Comparison of ENCODE assay signal across 12 cellular contexts in the genomic region with DNA sequence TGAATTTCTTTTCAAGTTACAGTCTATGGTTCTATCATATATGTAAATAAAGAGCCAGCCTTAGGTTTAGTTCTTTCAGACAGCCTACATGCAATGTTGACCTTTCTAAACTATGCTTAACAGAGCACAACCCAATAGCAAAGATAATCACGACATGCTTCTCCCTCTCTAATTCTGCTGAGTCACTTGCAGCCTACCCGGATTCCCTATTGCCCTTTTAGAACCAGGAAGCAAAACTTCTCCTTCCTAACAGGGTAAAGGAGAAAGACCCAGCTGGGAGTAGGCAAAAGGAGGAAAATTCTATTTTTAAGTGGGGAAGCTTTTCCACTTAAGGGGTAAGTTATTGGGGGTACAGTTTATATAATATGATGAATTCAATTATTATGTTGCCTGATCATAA.
A peak's percentile ranks its signal among the peaks of the same experiment; 100 is the strongest.
DNase-seq lines count a peak whose midpoint lies in the region; ATAC-seq and TF ChIP-seq lines count a peak whose summit lies in the region.
"Had no signal": no experiment of that assay in that cellular context is flagged by ENCODE, and none has a peak within 500 bp of the region (broad histone marks: within the 10 kb centered on the region; RNA-seq: fewer than 3 reads in every experiment).

No MANE protein-coding gene starts in this region.

- no peak overlapping the region for H3K9ac ChIP-seq in SK-N-SH

- POLR2A ChIA-PET in SK-N-SH (lab: Yijun Ruan, JAX) = no interaction called here

- TF ChIP-seq CTCF in SK-N-SH (IDR thresholded peaks at IDR 0.05) = no peak
- no peak for TF ChIP-seq CTCF in thyroid gland (IDR thresholded peaks at IDR 0.05)

- H3K4me3 ChIP-seq in SK-N-SH (ENCODE audit: low read depth in 2 of 2, low read length in 1 of 2) = no peak overlapping the region
- no peak overlapping the region for H3K4me3 ChIP-seq in thyroid gland (replicated peaks in 1 of 3)
- H3K4me3 ChIP-seq: gastrocnemius medialis had no signal

- DNase-seq in SK-N-SH (no peak), SK-MEL-5 (ENCODE audit: low read depth, low spot score) (peak; percentile 29), hepatic stellate cell (ENCODE audit: low spot score) (peak; percentile 50), thyroid gland (peak; percentile 8 to 14), SK-N-DZ (ENCODE audit: low spot score) (no peak), NOMO-1 (lab: John Stamatoyannopoulos, UW; ENCODE audit: unreplicated experiment in 2 of 2) (no peak), NCI-H2227 (lab: John Stamatoyannopoulos, UW; ENCODE audit: unreplicated experiment) (no peak)
- DNase-seq: activated B cell treated with CpG ODN at 0.5 μM for 24 hours; gastrocnemius medialis; stimulated activated CD4-positive, alpha-beta T cell treated with anti-CD3 and anti-CD28 coated beads, Interleukin-2, amount 100 ng/mL, for 24 hours had no signal

- H3K79me2 ChIP-seq in SK-N-SH (ENCODE audit: insufficient read depth) = no peaks in the 10 kb centered on the region

- H3K27ac ChIP-seq in SK-N-SH (ENCODE audit: low read depth in 2 of 2, low read length in 1 of 2) (no peak overlapping the region), thyroid gland (no peak overlapping the region)
- H3K27ac ChIP-seq: gastrocnemius medialis had no signal

- CTCF ChIA-PET in SK-N-SH (lab: Yijun Ruan, JAX) = interaction anchor here (1.0 kb wide), 1 partner anchor 22 kb away, joined by 3 read pairs; no protein-coding TSS in a partner anchor

- no peak for TF ChIP-seq RAD21 in SK-N-SH (IDR thresholded peaks at IDR 0.05; ENCODE audit: low read length)

- in situ Hi-C loops in SK-MEL-5 (cut with HindIII; ENCODE audit: low pct_unique_long_range_greater_than_20kb, low sequenced_read_pairs) = no loop called here

- no peak for ATAC-seq in SK-N-SH treated with all-trans-retinoic acid at 6 μM for 48 hours
- ATAC-seq: activated naive CD4-positive, alpha-beta T cell treated with anti-CD3 and anti-CD28 coated beads, Interleukin-2, amount 50 U/mL, for 72 hours; gastrocnemius medialis had no signal

- no peaks in the 10 kb centered on the region for H3K9me2 ChIP-seq in SK-N-SH

- H3F3A ChIP-seq in SK-N-SH (replicated peaks; ENCODE audit: insufficient read depth) = no peaks in the 10 kb centered on the region

- H4K20me1 ChIP-seq in SK-N-SH (ENCODE audit: insufficient read depth) = no peaks in the 10 kb centered on the region

- H3K36me3 ChIP-seq in SK-N-SH (replicated peaks in 1 of 2; ENCODE audit: control insufficient read depth in 1 of 2, insufficient read depth in 2 of 2, low read length in 1 of 2) (no peaks in the 10 kb centered on the region), thyroid gland (no peaks in the 10 kb centered on the region)
- H3K36me3 ChIP-seq: gastrocnemius medialis had no signal

- peak overlapping the region; percentile 75 for H2AFZ ChIP-seq in SK-N-SH (ENCODE audit: low read depth)

- TF ChIP-seq EP300 in SK-N-SH (IDR thresholded peaks at IDR 0.05; ENCODE audit: borderline replicate concordance in 1 of 2, low read depth in 1 of 2, low read length in 1 of 2) = no peak

- H3K4me1 ChIP-seq in SK-N-SH (ENCODE audit: control insufficient read depth in 1 of 2, insufficient read depth in 2 of 2, low read depth in 1 of 2, low read length in 1 of 2) (peaks cover 0 to 9% of the 10 kb centered on the region in 2 experiments; a peak in 1 of 4 replicates), thyroid gland (peaks cover 0 to 3% of the 10 kb centered on the region in 2 donors)
- H3K4me1 ChIP-seq: gastrocnemius medialis had no signal

- WGBS in SK-N-SH (ENCODE audit: low lambda C conversion rate) = 33% methylated on average over 2 of the region's 2 CpGs
- WGBS in thyroid gland, 2 donors = 11 to 16% methylated on average over 2 of the region's 2 CpGs

- TF ChIP-seq POLR2A in thyroid gland (IDR thresholded peaks at IDR 0.05) = no peak

- intact Hi-C loops in thyroid gland (cut with DNase I) = no loop called here

- no peaks in the 10 kb centered on the region for H3K27me3 ChIP-seq in SK-N-SH (ENCODE audit: insufficient read depth)
- H3K27me3 ChIP-seq in thyroid gland = no peaks in the 10 kb centered on the region
- H3K27me3 ChIP-seq: gastrocnemius medialis had no signal

- no peaks in the 10 kb centered on the region for H3K9me3 ChIP-seq in SK-N-SH
- H3K9me3 ChIP-seq in thyroid gland = no peaks in the 10 kb centered on the region
- H3K9me3 ChIP-seq: gastrocnemius medialis had no signal

- no peak overlapping the region for H3K4me2 ChIP-seq in SK-N-SH

TF ChIP-seq in SK-N-SH, 30 proteins besides CTCF, POLR2A, EP300 and RAD21:
- TF ChIP-seq, protein P1, sequence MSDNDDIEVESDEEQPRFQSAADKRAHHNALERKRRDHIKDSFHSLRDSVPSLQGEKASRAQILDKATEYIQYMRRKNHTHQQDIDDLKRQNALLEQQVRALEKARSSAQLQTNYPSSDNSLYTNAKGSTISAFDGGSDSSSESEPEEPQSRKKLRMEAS (IDR thresholded peaks at IDR 0.05; ENCODE audit: low read depth) = no peak
- no peak for TF ChIP-seq FOSL2 (IDR thresholded peaks at IDR 0.05; ENCODE audit: borderline replicate concordance, low read depth)
- 0 out of 2 replicates have a peak, but pooled peaks have one; percentile 13 for TF ChIP-seq GABPA (IDR thresholded peaks at IDR 0.05; ENCODE audit: low read depth)
- no peak for TF ChIP-seq RFX5 (IDR thresholded peaks at IDR 0.05; ENCODE audit: low read length)
TF ChIP-seq in SK-N-SH: peak in this region for 1.

TF ChIP-seq in SK-N-SH treated with all-trans-retinoic acid at 6 μM for 48 hours, 23 proteins besides CTCF, POLR2A, EP300 and RAD21:
- TF ChIP-seq ZNF565 (CRISPR knock-in tag; conservative IDR thresholded peaks at IDR 0.05; ENCODE audit: low read depth) (no peak), ZFP30 (CRISPR knock-in tag; IDR thresholded peaks at IDR 0.05) (no peak), CREB5 (CRISPR knock-in tag; IDR thresholded peaks at IDR 0.05; ENCODE audit: low read depth) (no peak), TCF4 (CRISPR knock-in tag; IDR thresholded peaks at IDR 0.05; ENCODE audit: borderline replicate concordance) (no peak), ZFP3 (CRISPR knock-in tag; IDR thresholded peaks at IDR 0.05) (no peak), ZNF70 (CRISPR knock-in tag; IDR thresholded peaks at IDR 0.05) (no peak), RARB (CRISPR knock-in tag; IDR thresholded peaks at IDR 0.05) (no peak), GLIS3 (CRISPR knock-in tag; IDR thresholded peaks at IDR 0.05) (no peak), BACH2 (CRISPR knock-in tag; IDR thresholded peaks at IDR 0.05; ENCODE audit: borderline replicate concordance) (no peak), ARNTL (CRISPR knock-in tag; IDR thresholded peaks at IDR 0.05; ENCODE audit: borderline replicate concordance, low read depth) (no peak), ZC3H10 (CRISPR knock-in tag; IDR thresholded peaks at IDR 0.05) (no peak), ZNF8 (CRISPR knock-in tag; IDR thresholded peaks at IDR 0.05) (no peak), ISL1 (CRISPR knock-in tag; IDR thresholded peaks at IDR 0.05) (no peak), CSDC2 (CRISPR knock-in tag; IDR thresholded peaks at IDR 0.05) (no peak)
- TF ChIP-seq, protein P2, sequence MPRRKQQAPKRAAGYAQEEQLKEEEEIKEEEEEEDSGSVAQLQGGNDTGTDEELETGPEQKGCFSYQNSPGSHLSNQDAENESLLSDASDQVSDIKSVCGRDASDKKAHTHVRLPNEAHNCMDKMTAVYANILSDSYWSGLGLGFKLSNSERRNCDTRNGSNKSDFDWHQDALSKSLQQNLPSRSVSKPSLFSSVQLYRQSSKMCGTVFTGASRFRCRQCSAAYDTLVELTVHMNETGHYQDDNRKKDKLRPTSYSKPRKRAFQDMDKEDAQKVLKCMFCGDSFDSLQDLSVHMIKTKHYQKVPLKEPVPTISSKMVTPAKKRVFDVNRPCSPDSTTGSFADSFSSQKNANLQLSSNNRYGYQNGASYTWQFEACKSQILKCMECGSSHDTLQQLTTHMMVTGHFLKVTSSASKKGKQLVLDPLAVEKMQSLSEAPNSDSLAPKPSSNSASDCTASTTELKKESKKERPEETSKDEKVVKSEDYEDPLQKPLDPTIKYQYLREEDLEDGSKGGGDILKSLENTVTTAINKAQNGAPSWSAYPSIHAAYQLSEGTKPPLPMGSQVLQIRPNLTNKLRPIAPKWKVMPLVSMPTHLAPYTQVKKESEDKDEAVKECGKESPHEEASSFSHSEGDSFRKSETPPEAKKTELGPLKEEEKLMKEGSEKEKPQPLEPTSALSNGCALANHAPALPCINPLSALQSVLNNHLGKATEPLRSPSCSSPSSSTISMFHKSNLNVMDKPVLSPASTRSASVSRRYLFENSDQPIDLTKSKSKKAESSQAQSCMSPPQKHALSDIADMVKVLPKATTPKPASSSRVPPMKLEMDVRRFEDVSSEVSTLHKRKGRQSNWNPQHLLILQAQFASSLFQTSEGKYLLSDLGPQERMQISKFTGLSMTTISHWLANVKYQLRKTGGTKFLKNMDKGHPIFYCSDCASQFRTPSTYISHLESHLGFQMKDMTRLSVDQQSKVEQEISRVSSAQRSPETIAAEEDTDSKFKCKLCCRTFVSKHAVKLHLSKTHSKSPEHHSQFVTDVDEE (CRISPR knock-in tag; IDR thresholded peaks at IDR 0.05) = no peak

Comparison
In these comparisons a context has a peak if more than half of its experiments do, and no peak if none do; other contexts are left out.
1. DNase-seq: peak in SK-MEL-5 (single experiment), hepatic stellate cell (single experiment) and thyroid gland (2 of 2); none in SK-N-SH (single experiment), SK-N-DZ (single experiment), NOMO-1 (0 of 2) and NCI-H2227 (single experiment).